8 cellular contexts compared by ENCODE assay signal in genomic region chr1:84141177-84142003, GRCh38. TPM values are rescaled to one million over a fixed set of nuclear protein-coding genes. Genes with fewer than 3 reads are reported as not detected.
DNase-seq lines count a peak whose midpoint lies in the region; ATAC-seq and TF ChIP-seq lines count a peak whose summit lies in the region.

No MANE protein-coding gene starts in this region.

- no peaks in the 10 kb centered on the region for H3K27me3 Mint-ChIP-seq in T-cell

- no peaks in the 10 kb centered on the region for H3K27me3 ChIP-seq in GM23248 (replicated peaks; ENCODE audit: insufficient read depth)

- no peak overlapping the region for H3K27ac ChIP-seq in GM23248

- no peaks in the 10 kb centered on the region for H3K79me2 ChIP-seq in GM23248 (ENCODE audit: insufficient read depth)

- no peak overlapping the region for H3K4me3 Mint-ChIP-seq in T-cell

- H3K9me2 ChIP-seq in GM23248 (ENCODE audit: insufficient read depth) = no peaks in the 10 kb centered on the region

- 85% methylated on average over 9 of the region's 9 CpGs for WGBS in GM23248 (ENCODE audit: low coverage in 1 of 2, low lambda C conversion rate in 2 of 2, missing lambda C conversion rate in 2 of 2), 2 experiments

- H3K9me3 Mint-ChIP-seq in T-cell = peaks cover 0 to 3% (median 0%) of the 10 kb centered on the region in 3 donors

- H2AFZ ChIP-seq in GM23248 = no peak overlapping the region

- in situ Hi-C loops in GM23248 (cut with MboI) = loop anchor here (25.0 kb wide), 1 partner anchor 621 kb away; no protein-coding TSS in a partner anchor

- H4K20me1 ChIP-seq in GM23248 (ENCODE audit: insufficient read depth) = no peaks in the 10 kb centered on the region

- peaks cover 10% of the 10 kb centered on the region; the same call in 1 of the 2 replicates for H3F3A ChIP-seq in GM23248 (ENCODE audit: insufficient read depth)

- H3K4me2 ChIP-seq in GM23248 (ENCODE audit: unreplicated experiment) = no peak overlapping the region

- no peaks in the 10 kb centered on the region for H3K9me3 ChIP-seq in GM23248 (ENCODE audit: low read depth)

- peak overlapping the region; percentile 7 to 57 for H3K27ac Mint-ChIP-seq in T-cell

- peak; percentile 15 for TF ChIP-seq CTCF in AG04449 (IDR thresholded peaks at IDR 0.05; ENCODE audit: insufficient read depth, low read length, missing control alignments)

- POLR2A ChIA-PET in AG04449 (lab: Yijun Ruan, JAX) (no interaction called here), T-cell (lab: Charles Lee) (interaction anchor here in 1 of 2 donors (0.5 to 0.6 kb wide), 2 partner anchors 292 to 435 kb away, joined by 3 read pairs; no protein-coding TSS in a partner anchor)

- H3K9ac ChIP-seq in GM23248 = no peak overlapping the region

- H3K4me3 ChIP-seq in AG04449 (ENCODE audit: low read depth, low read length) (no peak overlapping the region), GM23248 (no peak overlapping the region)

- no peaks in the 10 kb centered on the region for H3K36me3 ChIP-seq in GM23248 (ENCODE audit: low read depth)

- CTCF ChIA-PET in AG04449 (lab: Yijun Ruan, JAX) = interaction anchor here (0.9 to 10.9 kb wide), 24 partner anchors 8 to 796 kb away, joined by 3 to 255 read pairs (median 5); no protein-coding TSS in a partner anchor
- CTCF ChIA-PET in T-cell (lab: Charles Lee) = interaction anchor here (0.6 to 6.2 kb wide), 38 partner anchors 9 to 901 kb away, joined by 3 to 151 read pairs (median 4); no protein-coding TSS in a partner anchor

- peaks cover 4% of the 10 kb centered on the region for H3K36me3 Mint-ChIP-seq in T-cell

- no peak for ATAC-seq in T-cell (replicated peaks in 1 of 4)
- no peak for ATAC-seq in HG03139 (IDR thresholded peaks at IDR 0.05; ENCODE audit: unreplicated experiment)
- ATAC-seq in GM19467 (IDR thresholded peaks at IDR 0.05; ENCODE audit: unreplicated experiment) = no peak

- peaks cover 18% of the 10 kb centered on the region for H3K4me1 ChIP-seq in GM23248 (ENCODE audit: insufficient read depth)

- peaks cover 14 to 27% (median 15%) of the 10 kb centered on the region in 3 donors for H3K4me1 Mint-ChIP-seq in T-cell

- no peak for DNase-seq in AG04449 (ENCODE audit: low read depth, low spot score)
- peak; percentile 54 for DNase-seq in GM23248
- DNase-seq in T-cell = no peak
- peak; percentile 27 for DNase-seq in iris pigment epithelial cell (ENCODE audit: low read depth)
- no peak for DNase-seq in activated CD4-positive, alpha-beta T cell treated with anti-CD3 and anti-CD28 coated beads, Interleukin-2, amount 50 U/mL, for 4 hours
- DNase-seq in SHP77 (lab: John Stamatoyannopoulos, UW) = no peak

RNA-seq across cellular contexts. Expression of gene PRKACB, which starts 2.7 kb away (rescaled TPM):
- total RNA-seq in GM23248 (2014; rRNA removed; shearing (Covaris generic)) = 21.9 and 23.9 TPM in 2 replicates
- 24.9 and 25.6 TPM in 2 replicates for polyA plus RNA-seq in GM23248 (2016; fragmentation: Nextera tagmentation; extraction: Ambion mirVana)
- total RNA-seq in T-cell = 100 to 1,000 TPM; 101 to 119 (median 109) TPM

Comparison
In these comparisons a context has a peak if more than half of its experiments do, and no peak if none do; other contexts are left out.
1. DNase-seq: peak in GM23248 (single experiment) and iris pigment epithelial cell (single experiment); none in AG04449 (single experiment), T-cell (0 of 34), activated CD4-positive, alpha-beta T cell treated with anti-CD3 and anti-CD28 coated beads, Interleukin-2, amount 50 U/mL, for 4 hours (0 of 2) and SHP77 (0 of 2).